In the genomic region with DNA sequence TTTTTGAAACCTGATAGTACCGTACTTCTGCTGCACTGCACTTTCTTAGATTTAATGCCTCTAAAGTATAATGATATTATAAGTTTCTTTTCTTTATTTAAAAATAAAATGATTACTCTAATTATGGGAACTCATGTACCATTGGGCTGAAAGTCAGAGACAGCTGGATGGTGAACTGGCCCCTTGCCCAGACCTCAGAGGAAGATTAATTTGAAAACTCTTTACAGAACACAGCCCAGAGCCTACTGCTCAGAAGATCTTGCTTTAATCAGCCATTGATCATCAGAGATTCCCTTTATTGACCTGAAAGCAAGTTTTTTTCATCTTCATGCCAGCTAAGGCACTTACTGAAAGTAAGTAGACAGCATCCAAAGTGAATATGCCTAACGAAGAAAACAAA, we compare ENCODE assay signal across 6 cellular contexts.
"Had no signal": no experiment of that assay in that cellular context is flagged by ENCODE, and none has a peak within 500 bp of the region (broad histone marks: within the 10 kb centered on the region; RNA-seq: fewer than 3 reads in every experiment).

No MANE protein-coding gene starts in this region.

- H3K4me3 ChIP-seq: GM23338 had no signal

- DNase-seq: H9, HCEC 1CT, KBM-7 had no signal

- ATAC-seq: GM23338 had no signal

- H3K27ac ChIP-seq: HL-60, KMS-11 had no signal
